In genomic region chr5:41794478-41794877, GRCh38 we compare ENCODE assay signal across 9 cellular contexts.
DNase-seq lines count a peak whose midpoint lies in the region; ATAC-seq, FAIRE-seq and TF ChIP-seq lines count a peak whose summit lies in the region.
"Had no signal": no experiment of that assay in that cellular context is flagged by ENCODE, and none has a peak within 500 bp of the region (broad histone marks: within the 10 kb centered on the region; RNA-seq: fewer than 3 reads in every experiment).

No MANE protein-coding gene starts in this region.

- H3K9ac ChIP-seq in astrocyte (ENCODE audit: low read length): peak overlapping the region; percentile 81

- no peak overlapping the region for H3K4me3 Mint-ChIP-seq in astrocyte (ENCODE audit: unreplicated experiment)
- H3K4me3 Mint-ChIP-seq: activated CD4-positive, alpha-beta T cell treated with anti-CD3 and anti-CD28 coated beads, Interleukin-2, amount 10 ng/mL, durations not matched to agents 7 days and 5 days had no signal

- H4K20me1 ChIP-seq in astrocyte (ENCODE audit: insufficient read depth, low read length): no peaks in the 10 kb centered on the region

- no peaks in the 10 kb centered on the region for H3K9me3 ChIP-seq in astrocyte (ENCODE audit: insufficient read depth, low read depth, low read length)

- no peak for TF ChIP-seq CTCF in astrocyte (IDR thresholded peaks at IDR 0.05; ENCODE audit: insufficient read depth, low read depth, low read length)

- no peaks in the 10 kb centered on the region for H3K27me3 Mint-ChIP-seq in astrocyte (ENCODE audit: low read depth, unreplicated experiment)
- H3K27me3 Mint-ChIP-seq: activated CD4-positive, alpha-beta T cell treated with anti-CD3 and anti-CD28 coated beads, Interleukin-2, amount 10 ng/mL, durations not matched to agents 7 days and 5 days had no signal

- peak overlapping the region; percentile 34 for H3K4me3 ChIP-seq in astrocyte (ENCODE audit: insufficient read depth, low read depth, low read length)

- ATAC-seq in HG03378 (IDR thresholded peaks at IDR 0.05; ENCODE audit: unreplicated experiment): no peak
- no peak for ATAC-seq in left colon

- FAIRE-seq in astrocyte (lab: Jason Lieb, UNC): peak; percentile 100

- H3K4me2 ChIP-seq in astrocyte (ENCODE audit: low read length): peak overlapping the region; percentile 77

- no peaks in the 10 kb centered on the region for H3K79me2 ChIP-seq in astrocyte (ENCODE audit: insufficient read depth, low read length)

- H3K27me3 ChIP-seq in astrocyte (ENCODE audit: insufficient read depth, low read length): no peaks in the 10 kb centered on the region

- no peaks in the 10 kb centered on the region for H3K36me3 Mint-ChIP-seq in astrocyte (ENCODE audit: low read depth, unreplicated experiment)

- H3K4me1 ChIP-seq in astrocyte (ENCODE audit: insufficient read depth, low read length): peaks cover 47% of the 10 kb centered on the region

- H3K27ac ChIP-seq in astrocyte (ENCODE audit: low read depth, low read length): peak overlapping the region; percentile 98

- no peaks in the 10 kb centered on the region for H3K36me3 ChIP-seq in astrocyte (ENCODE audit: insufficient read depth, low read length)

- intact Hi-C loops in left colon (cut with DNase I, micrococcal nuclease): no loop called here

- H3K27ac Mint-ChIP-seq in astrocyte (ENCODE audit: unreplicated experiment): peak overlapping the region; percentile 100
- H3K27ac Mint-ChIP-seq: activated CD4-positive, alpha-beta T cell treated with anti-CD3 and anti-CD28 coated beads, Interleukin-2, amount 10 ng/mL, durations not matched to agents 7 days and 5 days had no signal

- H3K9me3 Mint-ChIP-seq in astrocyte (ENCODE audit: unreplicated experiment): no peaks in the 10 kb centered on the region
- H3K9me3 Mint-ChIP-seq: activated CD4-positive, alpha-beta T cell treated with anti-CD3 and anti-CD28 coated beads, Interleukin-2, amount 10 ng/mL, durations not matched to agents 7 days and 5 days had no signal

- peaks cover 44% of the 10 kb centered on the region for H3K4me1 Mint-ChIP-seq in astrocyte (ENCODE audit: low read depth, unreplicated experiment)
- H3K4me1 Mint-ChIP-seq: activated CD4-positive, alpha-beta T cell treated with anti-CD3 and anti-CD28 coated beads, Interleukin-2, amount 10 ng/mL, durations not matched to agents 7 days and 5 days had no signal

- DNase-seq in A172 (ENCODE audit: low spot score) (peak; percentile 76), HK-2 (ENCODE audit: unreplicated experiment) (peak; percentile 24), astrocyte (ENCODE audit: low read depth) (peak; percentile 98), islet precursor cell (peak; percentile 85), SKM-1 (lab: John Stamatoyannopoulos, UW; ENCODE audit: unreplicated experiment) (no peak), left colon (no peak), NCI-H2196 treated with DMSO at 0.1 percent for 48 hours (lab: John Stamatoyannopoulos, UW; ENCODE audit: unreplicated experiment) (no peak)
- DNase-seq: activated CD4-positive, alpha-beta T cell treated with anti-CD3 and anti-CD28 coated beads, Interleukin-2, amount 10 ng/mL, durations not matched to agents 7 days and 5 days had no signal

- peak overlapping the region; percentile 14 for H2AFZ ChIP-seq in astrocyte (ENCODE audit: low read depth, low read length)

Comparison
In these comparisons a context has a peak if more than half of its experiments do, and no peak if none do; other contexts are left out.
1. DNase-seq: peak in A172 (single experiment), HK-2 (single experiment), astrocyte (single experiment) and islet precursor cell (single experiment); none in SKM-1 (single experiment), left colon (0 of 2) and NCI-H2196 treated with DMSO at 0.1 percent for 48 hours (single experiment).